Comparison of ENCODE assay signal across 9 cellular contexts in genomic region chr6:151351731-151352130, GRCh38.
"Had no signal": no experiment of that assay in that cellular context is flagged by ENCODE, and none has a peak within 500 bp of the region (broad histone marks: within the 10 kb centered on the region; RNA-seq: fewer than 3 reads in every experiment).

No MANE protein-coding gene starts in this region.

- H3K4me1 Mint-ChIP-seq: GM23338, H9 had no signal

- DNase-seq: H9, HCEC 1CT, IMR-90, KBM-7 had no signal

- H3K4me2 ChIP-seq: GM23338, KMS-11 had no signal

- ATAC-seq: GM23338 had no signal

- H3K4me3 ChIP-seq: GM23338 had no signal

- H3K4me3 Mint-ChIP-seq: GM23338, H9 had no signal

- H3K9ac ChIP-seq: KMS-11 had no signal

- H3K9me3 Mint-ChIP-seq: GM23338, H9 had no signal

- H3K27ac Mint-ChIP-seq: GM23338, H9 had no signal

- FAIRE-seq: H1, H54, HTR-8/SVneo had no signal

- H2AFZ ChIP-seq: GM23338 had no signal

- H3K27ac ChIP-seq: KMS-11 had no signal
